ENCODE assay signal across 19 cellular contexts in the genomic region with DNA sequence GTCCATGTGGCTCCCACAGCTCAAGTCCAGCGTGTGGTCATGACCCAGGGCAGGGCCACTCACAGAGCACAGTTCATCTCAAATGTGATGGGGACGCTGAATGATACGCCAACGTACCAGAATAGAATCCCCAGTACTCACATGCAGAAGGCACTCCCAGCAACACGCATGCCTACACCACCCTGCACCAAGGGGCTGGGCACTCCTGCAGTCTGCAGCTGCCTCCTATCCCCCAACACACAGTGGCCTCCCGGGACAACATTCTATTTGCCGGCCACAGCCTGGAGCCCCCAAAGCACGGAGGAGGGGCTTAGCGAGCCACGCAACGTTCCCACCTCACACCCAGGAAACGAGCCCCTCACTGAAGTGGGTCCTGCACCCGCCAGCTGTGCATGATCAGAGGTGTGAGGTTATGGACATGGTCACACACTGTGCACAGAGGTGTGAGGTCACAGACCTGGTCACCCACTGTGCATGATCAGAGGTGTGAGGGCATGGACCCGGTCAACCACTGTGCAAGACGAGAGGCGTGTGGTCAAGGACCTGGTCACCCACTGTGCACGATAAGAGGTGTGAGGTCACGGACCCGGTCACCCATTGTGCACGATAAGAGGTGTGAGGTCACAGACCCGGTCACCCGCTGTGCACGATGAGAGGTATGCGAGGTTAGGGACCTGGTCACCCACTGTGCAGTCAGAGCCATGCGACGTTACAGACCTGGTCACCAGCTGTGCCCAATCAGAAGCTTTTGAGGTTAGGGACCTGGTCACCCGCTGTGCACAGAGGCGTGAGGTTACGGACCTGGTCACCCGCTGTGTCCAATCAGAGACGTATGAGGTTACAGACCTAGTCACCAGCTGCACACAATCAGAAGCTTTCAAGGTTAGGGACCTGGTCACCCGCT.
A peak's percentile ranks its signal among the peaks of the same experiment; 100 is the strongest.
DNase-seq lines count a peak whose midpoint lies in the region; TF ChIP-seq lines count a peak whose summit lies in the region.
"Had no signal": no experiment of that assay in that cellular context is flagged by ENCODE, and none has a peak within 500 bp of the region (broad histone marks: within the 10 kb centered on the region; RNA-seq: fewer than 3 reads in every experiment).

No MANE protein-coding gene starts in this region.

- H3K9ac ChIP-seq in SU-DHL-6 (ENCODE audit: low read length) = no peak overlapping the region
- H3K9ac ChIP-seq: KMS-11 had no signal

- H3K36me3 Mint-ChIP-seq in immature natural killer cell = no peaks in the 10 kb centered on the region

- H3K27ac ChIP-seq in SU-DHL-6 (ENCODE audit: low read depth, low read length) (peak overlapping the region; percentile 72; the same call in 1 of the 2 replicates), spleen (no peak overlapping the region)
- H3K27ac ChIP-seq: C4-2B, KMS-11, SJCRH30 had no signal

- H3K9me3 Mint-ChIP-seq in immature natural killer cell = peaks cover 0 to 1% (median 0%) of the 10 kb centered on the region in 6 donors
- H3K9me3 Mint-ChIP-seq: HFFc6 had no signal

- no peaks in the 10 kb centered on the region for H3K9me2 ChIP-seq in SU-DHL-6 (replicated peaks; ENCODE audit: insufficient read depth, low read length)

- peaks cover 6 to 18% (median 10%) of the 10 kb centered on the region in 3 donors for H3K27me3 Mint-ChIP-seq in immature natural killer cell (ENCODE audit: low read depth in 3 of 3)

- no peak for TF ChIP-seq POLR2A in spleen (IDR thresholded peaks at IDR 0.05)

- H2AFZ ChIP-seq in SU-DHL-6 (ENCODE audit: low read depth, low read length, severe bottlenecking) = no peak overlapping the region

- DNase-seq in activated effector memory CD4-positive, alpha-beta T cell treated with anti-CD3 and anti-CD28 coated beads, Interleukin-2, amount 50 U/mL, for 16 hours = peak; percentile 34
- no peak for DNase-seq in activated effector memory CD4-positive, alpha-beta T cell treated with Interleukin-2 at 50 U/mL for 16 hours
- DNase-seq in immature natural killer cell (peak in 2 of 3 donors; percentile 20 to 24), spleen (peak; percentile 71), HCEC 1CT (no peak)
- no peak for DNase-seq in stimulated activated CD4-positive, alpha-beta T cell treated with anti-CD3 and anti-CD28 coated beads, Interleukin-15, amount 100 ng/mL, for 24 hours
- DNase-seq in stimulated activated CD4-positive, alpha-beta T cell treated with anti-CD3 and anti-CD28 coated beads, Interleukin-2, amount 100 ng/mL, for 24 hours = no peak
- DNase-seq: 8988T, COR-L47, HFFc6, MG63, NCI-H1105 treated with DMSO at 0.1 percent for 48 hours, NCI-H2029, NCI-H2171 treated with DMSO at 0.1 percent for 48 hours, NCI-H82, SJCRH30 had no signal

- H3K4me1 ChIP-seq in spleen = peaks cover 0 to 20% (median 11%) of the 10 kb centered on the region in 6 donors
- H3K4me1 ChIP-seq: SJCRH30 had no signal

- H3K4me2 ChIP-seq in SU-DHL-6 (ENCODE audit: low read depth, low read length, poor library complexity, severe bottlenecking) = no peak overlapping the region
- H3K4me2 ChIP-seq: KMS-11 had no signal

- intact Hi-C loops in spleen (cut with DNase I; ENCODE audit: low total_unique reads) = no loop called here

- H3K4me3 ChIP-seq in SU-DHL-6 (ENCODE audit: insufficient read depth, low read length, poor library complexity, severe bottlenecking) = no peak overlapping the region
- H3K4me3 ChIP-seq in spleen = no peak overlapping the region
- H3K4me3 ChIP-seq: MG63, SJCRH30 had no signal

- TF ChIP-seq CTCF in SU-DHL-6 (IDR thresholded peaks at IDR 0.05; ENCODE audit: insufficient read depth, low read length, poor library complexity, severe bottlenecking) = no peak
- TF ChIP-seq CTCF in spleen (IDR thresholded peaks at IDR 0.05 in 8 of 11, conservative IDR thresholded peaks at IDR 0.05 in 3 of 11) = no peak

- H4K20me1 ChIP-seq in SU-DHL-6 (ENCODE audit: low read depth, low read length) = peaks cover 7% of the 10 kb centered on the region; the same call in 1 of the 2 replicates

- H3K36me3 ChIP-seq in SU-DHL-6 (ENCODE audit: low read length) (peaks cover 11% of the 10 kb centered on the region; the same call in 1 of the 2 replicates), spleen (no peaks in the 10 kb centered on the region)
- H3K36me3 ChIP-seq: MG63, SJCRH30 had no signal

- H3K4me1 Mint-ChIP-seq in immature natural killer cell = peaks cover 8 to 15% of the 10 kb centered on the region in 2 donors

- H3K27me3 ChIP-seq in SU-DHL-6 (ENCODE audit: low read length) (no peaks in the 10 kb centered on the region), spleen (replicated peaks in 1 of 7) (peaks cover 0 to 5% (median 0%) of the 10 kb centered on the region in 7 donors)
- H3K27me3 ChIP-seq: MG63, SJCRH30 had no signal

- WGBS in spleen, 5 donors = 88 to 92% (median 91%) methylated on average over 25 to 32 of the region's 32 CpGs

- H3K27ac Mint-ChIP-seq in immature natural killer cell = no peak overlapping the region
- H3K27ac Mint-ChIP-seq: HFFc6 had no signal

- peaks cover 35% of the 10 kb centered on the region; the same call in 1 of the 2 replicates for H3K79me2 ChIP-seq in SU-DHL-6 (ENCODE audit: insufficient read depth, low read length)

- peaks cover 32% of the 10 kb centered on the region for H3F3A ChIP-seq in SU-DHL-6 (ENCODE audit: insufficient read depth)

- peaks cover 23% of the 10 kb centered on the region; the same call in 1 of the 2 replicates for H3K9me3 ChIP-seq in SU-DHL-6 (ENCODE audit: insufficient read depth, low read length)
- H3K9me3 ChIP-seq in spleen = no peaks in the 10 kb centered on the region
- H3K9me3 ChIP-seq: MG63, SJCRH30 had no signal

- no peak overlapping the region for H3K4me3 Mint-ChIP-seq in immature natural killer cell
- H3K4me3 Mint-ChIP-seq: HFFc6 had no signal

Comparison
In these comparisons a context has a peak if more than half of its experiments do, and no peak if none do; other contexts are left out.
1. DNase-seq: peak in activated effector memory CD4-positive, alpha-beta T cell treated with anti-CD3 and anti-CD28 coated beads, Interleukin-2, amount 50 U/mL, for 16 hours (single experiment), immature natural killer cell (2 of 3) and spleen (single experiment); none in activated effector memory CD4-positive, alpha-beta T cell treated with Interleukin-2 at 50 U/mL for 16 hours (single experiment), stimulated activated CD4-positive, alpha-beta T cell treated with anti-CD3 and anti-CD28 coated beads, Interleukin-15, amount 100 ng/mL, for 24 hours (single experiment), stimulated activated CD4-positive, alpha-beta T cell treated with anti-CD3 and anti-CD28 coated beads, Interleukin-2, amount 100 ng/mL, for 24 hours (0 of 2) and HCEC 1CT (single experiment).